1 cellular context compared by ENCODE assay signal in the genomic region with DNA sequence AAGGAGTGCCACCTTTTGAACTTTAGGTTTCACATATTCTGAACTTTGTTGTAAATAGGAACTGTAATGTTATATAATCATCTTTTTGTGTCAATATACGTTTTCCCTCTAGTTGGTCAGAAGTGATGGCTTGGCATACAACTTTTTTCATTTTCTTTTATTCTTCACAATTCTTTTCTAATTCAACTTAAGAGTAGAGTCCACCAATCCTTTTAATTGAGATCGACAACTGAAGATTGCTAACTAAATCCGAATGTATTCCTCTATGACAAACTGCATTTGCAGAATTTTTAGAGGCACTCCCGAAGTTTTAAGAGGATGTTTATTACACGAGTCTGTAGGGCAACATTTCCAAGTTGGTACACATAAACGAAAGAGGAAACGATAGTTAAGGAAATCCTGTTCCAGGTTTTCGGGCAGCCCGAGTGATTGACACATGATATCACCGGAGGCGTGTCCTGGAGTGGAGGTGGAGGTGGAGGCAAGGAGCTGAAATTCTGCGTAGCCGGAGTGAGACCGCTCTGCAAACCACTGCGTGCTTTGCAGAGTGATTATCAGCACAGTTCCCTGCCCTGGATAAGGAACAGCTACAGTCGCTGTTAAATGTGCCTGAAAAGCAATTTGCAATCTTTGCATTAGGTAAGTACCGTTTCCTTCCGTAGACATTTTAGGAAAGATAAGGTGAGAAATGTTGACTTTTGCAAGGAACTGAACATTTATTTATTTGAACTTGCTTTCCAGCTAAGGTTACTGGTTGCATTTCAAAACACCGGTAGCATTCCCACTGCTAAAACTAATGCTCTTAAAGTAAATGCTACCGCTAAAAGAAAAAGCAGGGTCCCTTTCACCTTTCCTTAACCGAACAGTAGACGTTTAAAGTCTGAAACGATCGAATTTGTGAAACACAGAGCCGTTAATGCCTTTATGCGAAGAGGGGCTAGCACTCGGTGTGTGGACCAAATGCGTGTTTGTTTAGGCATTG.
TF ChIP-seq lines count a peak whose summit lies in the region.

A gene with protein sequence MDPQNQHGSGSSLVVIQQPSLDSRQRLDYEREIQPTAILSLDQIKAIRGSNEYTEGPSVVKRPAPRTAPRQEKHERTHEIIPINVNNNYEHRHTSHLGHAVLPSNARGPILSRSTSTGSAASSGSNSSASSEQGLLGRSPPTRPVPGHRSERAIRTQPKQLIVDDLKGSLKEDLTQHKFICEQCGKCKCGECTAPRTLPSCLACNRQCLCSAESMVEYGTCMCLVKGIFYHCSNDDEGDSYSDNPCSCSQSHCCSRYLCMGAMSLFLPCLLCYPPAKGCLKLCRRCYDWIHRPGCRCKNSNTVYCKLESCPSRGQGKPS (plus strand): TSS at position 502 of the 982 bp plus-strand sequence. CDS start 4,797 bp downstream, outside the sequence.

TF ChIP-seq in HepG2, 621 proteins besides CTCF, POLR2A, EP300 and RAD21 (continued from another document and continues in another):
- TF ChIP-seq, protein P1, sequence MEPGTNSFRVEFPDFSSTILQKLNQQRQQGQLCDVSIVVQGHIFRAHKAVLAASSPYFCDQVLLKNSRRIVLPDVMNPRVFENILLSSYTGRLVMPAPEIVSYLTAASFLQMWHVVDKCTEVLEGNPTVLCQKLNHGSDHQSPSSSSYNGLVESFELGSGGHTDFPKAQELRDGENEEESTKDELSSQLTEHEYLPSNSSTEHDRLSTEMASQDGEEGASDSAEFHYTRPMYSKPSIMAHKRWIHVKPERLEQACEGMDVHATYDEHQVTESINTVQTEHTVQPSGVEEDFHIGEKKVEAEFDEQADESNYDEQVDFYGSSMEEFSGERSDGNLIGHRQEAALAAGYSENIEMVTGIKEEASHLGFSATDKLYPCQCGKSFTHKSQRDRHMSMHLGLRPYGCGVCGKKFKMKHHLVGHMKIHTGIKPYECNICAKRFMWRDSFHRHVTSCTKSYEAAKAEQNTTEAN (CRISPR knock-in tag; conservative IDR thresholded peaks at IDR 0.05) = no peak
- TF ChIP-seq ZNF207 (IDR thresholded peaks at IDR 0.05; ENCODE audit: borderline replicate concordance) (no peak), MTF2 (CRISPR knock-in tag; IDR thresholded peaks at IDR 0.05; ENCODE audit: borderline replicate concordance) (no peak), KAT2B (IDR thresholded peaks at IDR 0.05; ENCODE audit: borderline replicate concordance, low read depth, low read length) (no peak), ZSCAN31 (CRISPR knock-in tag; IDR thresholded peaks at IDR 0.05; ENCODE audit: low read depth) (no peak; the same call in none of the 2 replicates), SOX5 (CRISPR knock-in tag; IDR thresholded peaks at IDR 0.05; ENCODE audit: borderline replicate concordance) (peak; percentile 56; the same call in 1 of the 2 replicates), HNF4G (IDR thresholded peaks at IDR 0.05; ENCODE audit: borderline replicate concordance, low read depth, low read length) (no peak; the same call in 1 of the 2 replicates), HNF4G (CRISPR knock-in tag; IDR thresholded peaks at IDR 0.05; ENCODE audit: borderline replicate concordance, low read depth) (no peak; the same call in 1 of the 2 replicates), NCOR1 (IDR thresholded peaks at IDR 0.05; ENCODE audit: borderline replicate concordance, low read length) (peak; percentile 53; the same call in 1 of the 2 replicates), SRSF9 (IDR thresholded peaks at IDR 0.05; ENCODE audit: borderline replicate concordance, insufficient read depth, low read depth, low read length, poor library complexity, severe bottlenecking) (no peak), TSC22D2 (CRISPR knock-in tag; IDR thresholded peaks at IDR 0.05; ENCODE audit: borderline replicate concordance) (peak; percentile 63; the same call in 1 of the 2 replicates), ZNF850 (CRISPR knock-in tag; conservative IDR thresholded peaks at IDR 0.05) (no peak), ZNF839 (CRISPR knock-in tag; IDR thresholded peaks at IDR 0.05; ENCODE audit: borderline replicate concordance) (no peak), NR2F1 (CRISPR knock-in tag; IDR thresholded peaks at IDR 0.05) (no peak), RXRA (CRISPR knock-in tag; IDR thresholded peaks at IDR 0.05) (no peak), BRCA1 (CRISPR knock-in tag; IDR thresholded peaks at IDR 0.05) (no peak), JDP2 (CRISPR knock-in tag; IDR thresholded peaks at IDR 0.05; ENCODE audit: borderline replicate concordance) (no peak; the same call in 1 of the 2 replicates), ZNF790 (CRISPR knock-in tag; IDR thresholded peaks at IDR 0.05; ENCODE audit: borderline replicate concordance) (no peak), KLF16 (CRISPR knock-in tag; IDR thresholded peaks at IDR 0.05) (peak in 1 of 2 experiments; percentile 66; a peak in 2 of 4 replicates), PHB2 (IDR thresholded peaks at IDR 0.05; ENCODE audit: partially characterized antibody) (no peak), ZNF788 (CRISPR knock-in tag; IDR thresholded peaks at IDR 0.05; ENCODE audit: borderline replicate concordance) (peak; percentile 25; the same call in 1 of the 2 replicates), ZBTB38 (CRISPR knock-in tag; IDR thresholded peaks at IDR 0.05) (0 out of 2 replicates have a peak, but pooled peaks have one; percentile 37), ZBTB42 (CRISPR knock-in tag; IDR thresholded peaks at IDR 0.05) (no peak), FOXP1 (IDR thresholded peaks at IDR 0.05) (no peak), FOXP1 (CRISPR knock-in tag; IDR thresholded peaks at IDR 0.05) (peak; percentile 59; the same call in 1 of the 2 replicates), RORA (CRISPR knock-in tag; IDR thresholded peaks at IDR 0.05) (no peak), KDM4B (CRISPR knock-in tag; IDR thresholded peaks at IDR 0.05) (no peak), RNF2 (conservative IDR thresholded peaks at IDR 0.05; ENCODE audit: low read depth) (no peak), ZNF883 (CRISPR knock-in tag; IDR thresholded peaks at IDR 0.05; ENCODE audit: not compliant biosample characterization) (no peak), CBX1 (IDR thresholded peaks at IDR 0.05; ENCODE audit: low read depth) (no peak), ZNF33A (CRISPR knock-in tag; IDR thresholded peaks at IDR 0.05; ENCODE audit: borderline replicate concordance) (no peak), ZNF430 (CRISPR knock-in tag; IDR thresholded peaks at IDR 0.05) (no peak; the same call in 1 of the 2 replicates), SMC3 (IDR thresholded peaks at IDR 0.05; ENCODE audit: low read length) (no peak; the same call in 1 of the 2 replicates), ARNT2 (CRISPR knock-in tag; IDR thresholded peaks at IDR 0.05; ENCODE audit: low read depth) (no peak)
- TF ChIP-seq, protein P2, sequence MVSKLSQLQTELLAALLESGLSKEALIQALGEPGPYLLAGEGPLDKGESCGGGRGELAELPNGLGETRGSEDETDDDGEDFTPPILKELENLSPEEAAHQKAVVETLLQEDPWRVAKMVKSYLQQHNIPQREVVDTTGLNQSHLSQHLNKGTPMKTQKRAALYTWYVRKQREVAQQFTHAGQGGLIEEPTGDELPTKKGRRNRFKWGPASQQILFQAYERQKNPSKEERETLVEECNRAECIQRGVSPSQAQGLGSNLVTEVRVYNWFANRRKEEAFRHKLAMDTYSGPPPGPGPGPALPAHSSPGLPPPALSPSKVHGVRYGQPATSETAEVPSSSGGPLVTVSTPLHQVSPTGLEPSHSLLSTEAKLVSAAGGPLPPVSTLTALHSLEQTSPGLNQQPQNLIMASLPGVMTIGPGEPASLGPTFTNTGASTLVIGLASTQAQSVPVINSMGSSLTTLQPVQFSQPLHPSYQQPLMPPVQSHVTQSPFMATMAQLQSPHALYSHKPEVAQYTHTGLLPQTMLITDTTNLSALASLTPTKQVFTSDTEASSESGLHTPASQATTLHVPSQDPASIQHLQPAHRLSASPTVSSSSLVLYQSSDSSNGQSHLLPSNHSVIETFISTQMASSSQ (IDR thresholded peaks at IDR 0.05; ENCODE audit: low read depth) = no peak
- TF ChIP-seq, protein P2 (CRISPR knock-in tag; IDR thresholded peaks at IDR 0.05; ENCODE audit: borderline replicate concordance) = peak; percentile 36; the same call in 1 of the 2 replicates
- TF ChIP-seq, protein P3, sequence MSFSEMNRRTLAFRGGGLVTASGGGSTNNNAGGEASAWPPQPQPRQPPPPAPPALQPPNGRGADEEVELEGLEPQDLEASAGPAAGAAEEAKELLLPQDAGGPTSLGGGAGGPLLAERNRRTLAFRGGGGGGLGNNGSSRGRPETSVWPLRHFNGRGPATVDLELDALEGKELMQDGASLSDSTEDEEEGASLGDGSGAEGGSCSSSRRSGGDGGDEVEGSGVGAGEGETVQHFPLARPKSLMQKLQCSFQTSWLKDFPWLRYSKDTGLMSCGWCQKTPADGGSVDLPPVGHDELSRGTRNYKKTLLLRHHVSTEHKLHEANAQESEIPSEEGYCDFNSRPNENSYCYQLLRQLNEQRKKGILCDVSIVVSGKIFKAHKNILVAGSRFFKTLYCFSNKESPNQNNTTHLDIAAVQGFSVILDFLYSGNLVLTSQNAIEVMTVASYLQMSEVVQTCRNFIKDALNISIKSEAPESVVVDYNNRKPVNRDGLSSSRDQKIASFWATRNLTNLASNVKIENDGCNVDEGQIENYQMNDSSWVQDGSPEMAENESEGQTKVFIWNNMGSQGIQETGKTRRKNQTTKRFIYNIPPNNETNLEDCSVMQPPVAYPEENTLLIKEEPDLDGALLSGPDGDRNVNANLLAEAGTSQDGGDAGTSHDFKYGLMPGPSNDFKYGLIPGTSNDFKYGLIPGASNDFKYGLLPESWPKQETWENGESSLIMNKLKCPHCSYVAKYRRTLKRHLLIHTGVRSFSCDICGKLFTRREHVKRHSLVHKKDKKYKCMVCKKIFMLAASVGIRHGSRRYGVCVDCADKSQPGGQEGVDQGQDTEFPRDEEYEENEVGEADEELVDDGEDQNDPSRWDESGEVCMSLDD (CRISPR knock-in tag; IDR thresholded peaks at IDR 0.05; ENCODE audit: borderline replicate concordance) = peak; percentile 55; the same call in 1 of the 2 replicates
- TF ChIP-seq, protein P4, sequence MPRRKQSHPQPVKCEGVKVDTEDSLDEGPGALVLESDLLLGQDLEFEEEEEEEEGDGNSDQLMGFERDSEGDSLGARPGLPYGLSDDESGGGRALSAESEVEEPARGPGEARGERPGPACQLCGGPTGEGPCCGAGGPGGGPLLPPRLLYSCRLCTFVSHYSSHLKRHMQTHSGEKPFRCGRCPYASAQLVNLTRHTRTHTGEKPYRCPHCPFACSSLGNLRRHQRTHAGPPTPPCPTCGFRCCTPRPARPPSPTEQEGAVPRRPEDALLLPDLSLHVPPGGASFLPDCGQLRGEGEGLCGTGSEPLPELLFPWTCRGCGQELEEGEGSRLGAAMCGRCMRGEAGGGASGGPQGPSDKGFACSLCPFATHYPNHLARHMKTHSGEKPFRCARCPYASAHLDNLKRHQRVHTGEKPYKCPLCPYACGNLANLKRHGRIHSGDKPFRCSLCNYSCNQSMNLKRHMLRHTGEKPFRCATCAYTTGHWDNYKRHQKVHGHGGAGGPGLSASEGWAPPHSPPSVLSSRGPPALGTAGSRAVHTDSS (CRISPR knock-in tag; conservative IDR thresholded peaks at IDR 0.05) = no peak
- TF ChIP-seq, protein P5, sequence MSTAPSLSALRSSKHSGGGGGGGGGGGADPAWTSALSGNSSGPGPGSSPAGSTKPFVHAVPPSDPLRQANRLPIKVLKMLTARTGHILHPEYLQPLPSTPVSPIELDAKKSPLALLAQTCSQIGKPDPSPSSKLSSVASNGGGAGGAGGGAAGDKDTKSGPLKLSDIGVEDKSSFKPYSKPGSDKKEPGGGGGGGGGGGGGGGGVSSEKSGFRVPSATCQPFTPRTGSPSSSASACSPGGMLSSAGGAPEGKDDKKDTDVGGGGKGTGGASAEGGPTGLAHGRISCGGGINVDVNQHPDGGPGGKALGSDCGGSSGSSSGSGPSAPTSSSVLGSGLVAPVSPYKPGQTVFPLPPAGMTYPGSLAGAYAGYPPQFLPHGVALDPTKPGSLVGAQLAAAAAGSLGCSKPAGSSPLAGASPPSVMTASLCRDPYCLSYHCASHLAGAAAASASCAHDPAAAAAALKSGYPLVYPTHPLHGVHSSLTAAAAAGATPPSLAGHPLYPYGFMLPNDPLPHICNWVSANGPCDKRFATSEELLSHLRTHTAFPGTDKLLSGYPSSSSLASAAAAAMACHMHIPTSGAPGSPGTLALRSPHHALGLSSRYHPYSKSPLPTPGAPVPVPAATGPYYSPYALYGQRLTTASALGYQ (CRISPR knock-in tag; IDR thresholded peaks at IDR 0.05) = no peak
- TF ChIP-seq, protein P6, sequence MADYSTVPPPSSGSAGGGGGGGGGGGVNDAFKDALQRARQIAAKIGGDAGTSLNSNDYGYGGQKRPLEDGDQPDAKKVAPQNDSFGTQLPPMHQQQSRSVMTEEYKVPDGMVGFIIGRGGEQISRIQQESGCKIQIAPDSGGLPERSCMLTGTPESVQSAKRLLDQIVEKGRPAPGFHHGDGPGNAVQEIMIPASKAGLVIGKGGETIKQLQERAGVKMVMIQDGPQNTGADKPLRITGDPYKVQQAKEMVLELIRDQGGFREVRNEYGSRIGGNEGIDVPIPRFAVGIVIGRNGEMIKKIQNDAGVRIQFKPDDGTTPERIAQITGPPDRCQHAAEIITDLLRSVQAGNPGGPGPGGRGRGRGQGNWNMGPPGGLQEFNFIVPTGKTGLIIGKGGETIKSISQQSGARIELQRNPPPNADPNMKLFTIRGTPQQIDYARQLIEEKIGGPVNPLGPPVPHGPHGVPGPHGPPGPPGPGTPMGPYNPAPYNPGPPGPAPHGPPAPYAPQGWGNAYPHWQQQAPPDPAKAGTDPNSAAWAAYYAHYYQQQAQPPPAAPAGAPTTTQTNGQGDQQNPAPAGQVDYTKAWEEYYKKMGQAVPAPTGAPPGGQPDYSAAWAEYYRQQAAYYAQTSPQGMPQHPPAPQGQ (CRISPR knock-in tag; IDR thresholded peaks at IDR 0.05; ENCODE audit: borderline replicate concordance) = no peak
- TF ChIP-seq, protein P7, sequence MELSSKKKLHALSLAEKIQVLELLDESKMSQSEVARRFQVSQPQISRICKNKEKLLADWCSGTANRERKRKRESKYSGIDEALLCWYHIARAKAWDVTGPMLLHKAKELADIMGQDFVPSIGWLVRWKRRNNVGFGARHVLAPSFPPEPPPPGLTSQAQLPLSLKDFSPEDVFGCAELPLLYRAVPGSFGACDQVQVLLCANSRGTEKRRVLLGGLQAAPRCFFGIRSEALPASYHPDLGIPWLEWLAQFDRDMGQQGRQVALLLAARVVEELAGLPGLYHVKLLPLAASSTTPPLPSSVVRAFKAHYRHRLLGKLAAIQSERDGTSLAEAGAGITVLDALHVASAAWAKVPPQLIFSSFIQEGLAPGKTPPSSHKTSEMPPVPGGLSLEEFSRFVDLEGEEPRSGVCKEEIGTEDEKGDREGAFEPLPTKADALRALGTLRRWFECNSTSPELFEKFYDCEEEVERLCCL (CRISPR knock-in tag; IDR thresholded peaks at IDR 0.05; ENCODE audit: borderline replicate concordance) = no peak
- TF ChIP-seq, protein P8, sequence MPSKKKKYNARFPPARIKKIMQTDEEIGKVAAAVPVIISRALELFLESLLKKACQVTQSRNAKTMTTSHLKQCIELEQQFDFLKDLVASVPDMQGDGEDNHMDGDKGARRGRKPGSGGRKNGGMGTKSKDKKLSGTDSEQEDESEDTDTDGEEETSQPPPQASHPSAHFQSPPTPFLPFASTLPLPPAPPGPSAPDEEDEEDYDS (CRISPR knock-in tag; IDR thresholded peaks at IDR 0.05) = peak; percentile 96
